ENCODE assay signal across 10 cellular contexts in the genomic region with DNA sequence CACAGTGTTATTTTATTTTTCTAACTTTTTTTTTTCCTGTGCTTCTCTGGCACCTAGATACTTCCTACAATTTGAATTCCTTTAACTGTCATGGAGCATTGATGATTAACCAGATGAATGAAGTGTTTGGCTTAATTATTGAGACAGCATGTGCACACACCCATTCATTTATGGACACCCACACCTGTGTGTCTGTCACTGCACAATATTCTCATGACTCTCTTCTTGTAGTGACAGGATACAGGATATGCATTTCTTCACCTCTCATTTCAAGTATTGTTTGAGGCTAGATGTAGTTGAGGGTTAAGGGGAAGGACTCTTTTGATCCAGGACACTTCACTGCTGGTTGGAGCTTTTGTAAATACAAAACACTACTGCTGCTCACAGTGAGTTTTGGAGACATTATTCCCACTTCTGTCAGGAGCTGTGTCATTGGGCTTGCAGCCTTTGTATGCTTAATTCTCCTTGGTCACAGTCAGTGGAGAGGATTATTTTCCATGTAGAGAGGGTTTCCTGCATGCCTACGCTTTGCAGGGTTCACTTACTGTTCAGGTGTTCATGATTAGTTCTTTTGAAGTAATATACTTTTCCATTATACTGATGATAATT. TPM values are rescaled to one million over a fixed set of nuclear protein-coding genes. Genes with fewer than 3 reads are reported as not detected.
DNase-seq lines count a peak whose midpoint lies in the region; ATAC-seq, FAIRE-seq and TF ChIP-seq lines count a peak whose summit lies in the region.
"Had no signal": no experiment of that assay in that cellular context is flagged by ENCODE, and none has a peak within 500 bp of the region (broad histone marks: within the 10 kb centered on the region; RNA-seq: fewer than 3 reads in every experiment).

No MANE protein-coding gene starts in this region.

- in situ Hi-C loops in gastrocnemius medialis (cut with MboI; ENCODE audit: low sequenced_read_pairs in 4 of 4), result no loop called here

- H3K4me2 ChIP-seq in OCI-LY7 (ENCODE audit: low read length), result no peak overlapping the region

- POLR2A ChIA-PET in OCI-LY7 (lab: Charles Lee), result no interaction called here

- no peak for TF ChIP-seq POLR2A in GM12891 (IDR thresholded peaks at IDR 0.05; ENCODE audit: low read depth, low read length)
- no peak for TF ChIP-seq POLR2A in gastrocnemius medialis (IDR thresholded peaks at IDR 0.05)

- H3K27ac ChIP-seq in OCI-LY7 (ENCODE audit: low read depth, low read length, poor library complexity, severe bottlenecking) (no peak overlapping the region), right atrium auricular region (peak overlapping the region; percentile 69 to 81), gastrocnemius medialis (peak overlapping the region; percentile 9 to 88 (median 78))

- H4K20me1 ChIP-seq in OCI-LY7 (ENCODE audit: insufficient read depth, low read length), result no peaks in the 10 kb centered on the region

- no peak for DNase-seq in GM12891 (ENCODE audit: insufficient read length, low spot score)
- DNase-seq in OCI-LY7 (ENCODE audit: low spot score), result no peak
- DNase-seq in right atrium auricular region (ENCODE audit: low spot score), result no peak
- DNase-seq in gastrocnemius medialis, result no peak
- DNase-seq in posterior cingulate gyrus, result no peak
- DNase-seq in T-helper 9 cell, result no peak
- DNase-seq: mesendoderm; MG63; stimulated activated CD8-positive, alpha-beta memory T cell treated with anti-CD3 and anti-CD28 coated beads, Interleukin-4, amount 100 ng/mL, for 48 hours had no signal

- no peaks in the 10 kb centered on the region for H3K9me2 ChIP-seq in OCI-LY7 (ENCODE audit: insufficient read depth, low read length)

- H2AFZ ChIP-seq in OCI-LY7 (ENCODE audit: low read length), result no peak overlapping the region

- peaks cover 74% of the 10 kb centered on the region for H3K36me3 ChIP-seq in OCI-LY7 (ENCODE audit: insufficient read depth, low read length)
- H3K36me3 ChIP-seq in right atrium auricular region, result no peaks in the 10 kb centered on the region
- H3K36me3 ChIP-seq in gastrocnemius medialis, result no peaks in the 10 kb centered on the region

- intact Hi-C loops in OCI-LY7 (cut with micrococcal nuclease; ENCODE audit: unreplicated experiment) (no loop called here), gastrocnemius medialis (cut with DNase I; ENCODE audit: low total_unique reads) (no loop called here), posterior cingulate gyrus (cut with DNase I) (no loop called here)

- H3K4me3 ChIP-seq in OCI-LY7 (ENCODE audit: low read depth, low read length, poor library complexity, severe bottlenecking) (no peak overlapping the region), right atrium auricular region (no peak overlapping the region), gastrocnemius medialis (no peak overlapping the region)
- H3K4me3 ChIP-seq: MG63 had no signal

- ATAC-seq in gastrocnemius medialis, result peak in 1 of 2 donors; percentile 8
- ATAC-seq in HG03039 (IDR thresholded peaks at IDR 0.05; ENCODE audit: unreplicated experiment), result no peak

- H3K9me3 ChIP-seq in OCI-LY7 (ENCODE audit: low read length) (peaks cover 6% of the 10 kb centered on the region; the same call in 1 of the 2 replicates), right atrium auricular region (peaks cover 0 to 4% of the 10 kb centered on the region in 2 donors), gastrocnemius medialis (no peaks in the 10 kb centered on the region)

- BruUV-seq in OCI-LY7 (replicated peaks; lab: Mats Ljungman, UMichigan), result TSS peak; percentile 3

- H3K79me2 ChIP-seq in OCI-LY7 (ENCODE audit: insufficient read depth, low read depth, low read length), result peaks cover 50% of the 10 kb centered on the region

- H3K27me3 ChIP-seq in right atrium auricular region (no peaks in the 10 kb centered on the region), gastrocnemius medialis (no peaks in the 10 kb centered on the region)
- H3K27me3 ChIP-seq: MG63 had no signal

- H3K4me1 ChIP-seq in OCI-LY7 (ENCODE audit: insufficient read depth, low read length, poor library complexity, severe bottlenecking) (peaks cover 6% of the 10 kb centered on the region), right atrium auricular region (peaks cover 0 to 64% of the 10 kb centered on the region in 2 donors), gastrocnemius medialis (peaks cover 37 to 58% of the 10 kb centered on the region in 2 donors)

- TF ChIP-seq CTCF in OCI-LY7 (conservative IDR thresholded peaks at IDR 0.05; ENCODE audit: low read length), result no peak
- TF ChIP-seq CTCF in right atrium auricular region (IDR thresholded peaks at IDR 0.05), result no peak
- no peak for TF ChIP-seq CTCF in gastrocnemius medialis (IDR thresholded peaks at IDR 0.05 in 4 of 5, conservative IDR thresholded peaks at IDR 0.05 in 1 of 5)

- FAIRE-seq in GM12891 (lab: Jason Lieb, UNC), result peak; percentile 71

- CTCF ChIA-PET in OCI-LY7 (lab: Charles Lee; ENCODE audit: unreplicated experiment), result no interaction called here

TF ChIP-seq in GM12891, 5 proteins besides CTCF, POLR2A, EP300 and RAD21:
- TF ChIP-seq TAF1 (IDR thresholded peaks at IDR 0.05; ENCODE audit: low read depth, low read length), result no peak
- no peak for TF ChIP-seq POU2F2 (IDR thresholded peaks at IDR 0.05; ENCODE audit: low read depth, low read length)
- no peak for TF ChIP-seq SPI1 (IDR thresholded peaks at IDR 0.05; ENCODE audit: low read depth, low read length)
- TF ChIP-seq POLR2AphosphoS5 (IDR thresholded peaks at IDR 0.05; ENCODE audit: low read depth, low read length), result no peak
- no peak for TF ChIP-seq PAX5 (IDR thresholded peaks at IDR 0.05; ENCODE audit: insufficient read depth, low read length, severe bottlenecking)
TF ChIP-seq in GM12891: peak in this region for 0.

RNA-seq across cellular contexts. Expression of gene SPECC1L, which starts 33.5 kb away (rescaled TPM):
- 9.4 TPM for polyA plus RNA-seq in GM12891 (2012; ENCODE audit: low read depth, missing spikeins)
- 42.4 and 47.0 TPM in 2 replicates for total RNA-seq in OCI-LY7 (2014; rRNA removed; shearing (Covaris generic))
- 65.5 and 66.2 TPM in 2 replicates for total RNA-seq in OCI-LY7 (2022)
- total RNA-seq in right atrium auricular region, result 10 to 100 TPM; 33.6 to 39.1 TPM
- 10 to 100 TPM; 16.2 to 19.9 (median 18.7) TPM for total RNA-seq in gastrocnemius medialis

RNA-seq across cellular contexts. Expression of gene GGT5, which starts 59.3 kb away (rescaled TPM):
- polyA plus RNA-seq in GM12891 (2012; ENCODE audit: low read depth, missing spikeins), result not detected
- 0.06 and 0.10 TPM in 2 replicates for total RNA-seq in OCI-LY7 (2014; rRNA removed; shearing (Covaris generic))
- total RNA-seq in OCI-LY7 (2022) (not detected in 2 replicates), right atrium auricular region (10 to 100 TPM; 36.2 to 58.7 TPM), gastrocnemius medialis (10 to 100 TPM in 3 of 4 donors, 1 to 10 TPM in 1; 8.8 to 29.9 (median 22.8) TPM)

Comparison
In these comparisons a context has a peak if more than half of its experiments do, and no peak if none do; other contexts are left out.
1. RNA of gene GGT5, which starts 59.3 kb away (total RNA-seq): 36.2 to 58.7 TPM in right atrium auricular region and 8.8 to 29.9 TPM in gastrocnemius medialis; 0.06 to 0.10 TPM in OCI-LY7; every median in the first group is over 4 times any median in the second.